Comparison of ENCODE assay signal across 25 cellular contexts in genomic region chr2:165647409-165647808, GRCh38.
"Had no signal": no experiment of that assay in that cellular context is flagged by ENCODE, and none has a peak within 500 bp of the region (broad histone marks: within the 10 kb centered on the region; RNA-seq: fewer than 3 reads in every experiment).

No MANE protein-coding gene starts in this region.

- H3K36me3 Mint-ChIP-seq: activated CD4-positive, alpha-beta memory T cell treated with anti-CD3 and anti-CD28 coated beads for 36 hours; activated naive CD4-positive, alpha-beta T cell treated with anti-CD3 and anti-CD28 coated beads, Interleukin-2, amount 50 U/mL, for 72 hours had no signal

- H3K9me3 Mint-ChIP-seq: activated B cell treated with CpG ODN at 0.5 μM for 24 hours; activated CD4-positive, alpha-beta memory T cell treated with anti-CD3 and anti-CD28 coated beads for 36 hours; activated CD4-positive, alpha-beta T cell treated with anti-CD3 and anti-CD28 coated beads, Interleukin-2, amount 10 ng/mL, durations not matched to agents 7 days and 5 days; activated naive CD4-positive, alpha-beta T cell treated with anti-CD3 and anti-CD28 coated beads, Interleukin-2, amount 50 U/mL, for 72 hours; activated naive CD8-positive, alpha-beta T cell treated with anti-CD3 and anti-CD28 coated beads, Interleukin-2, amount 50 U/mL, for 24 hours; activated T-cell treated with anti-CD3 and anti-CD28 coated beads, Interleukin-2, amount 50 U/mL, for 4 hours; central memory CD8-positive, alpha-beta T cell; T-helper 1 cell treated with Interleukin-12 subunit alpha and Interleukin-12 subunit beta and Interleukin-4 antibody, amounts not matched to agents 30 μg/mL and 1 μg/mL, for 36 hours had no signal

- H3K27ac Mint-ChIP-seq: activated B cell treated with CpG ODN at 0.5 μM for 24 hours; activated CD4-positive, alpha-beta memory T cell treated with anti-CD3 and anti-CD28 coated beads for 36 hours; activated CD4-positive, alpha-beta T cell treated with anti-CD3 and anti-CD28 coated beads, Interleukin-2, amount 10 ng/mL, durations not matched to agents 7 days and 5 days; activated naive CD4-positive, alpha-beta T cell treated with anti-CD3 and anti-CD28 coated beads, Interleukin-2, amount 50 U/mL, for 72 hours; activated naive CD8-positive, alpha-beta T cell treated with anti-CD3 and anti-CD28 coated beads, Interleukin-2, amount 50 U/mL, for 24 hours; T-helper 1 cell treated with Interleukin-12 subunit alpha and Interleukin-12 subunit beta and Interleukin-4 antibody, amounts not matched to agents 30 μg/mL and 1 μg/mL, for 36 hours had no signal

- ATAC-seq: activated naive CD4-positive, alpha-beta T cell treated with anti-CD3 and anti-CD28 coated beads, Interleukin-2, amount 50 U/mL, for 72 hours; activated naive CD8-positive, alpha-beta T cell treated with anti-CD3 and anti-CD28 coated beads, Interleukin-2, amount 50 U/mL, for 24 hours; activated T-cell treated with anti-CD3 and anti-CD28 coated beads, Interleukin-2, amount 50 U/mL, for 4 hours; body of pancreas had no signal

- DNase-seq: activated B cell treated with CpG ODN at 0.5 μM for 24 hours; activated CD4-positive, alpha-beta memory T cell treated with anti-CD3 and anti-CD28 coated beads for 36 hours; activated CD4-positive, alpha-beta T cell treated with anti-CD3 and anti-CD28 coated beads, Interleukin-2, amount 10 ng/mL, durations not matched to agents 7 days and 5 days; activated CD8-positive, alpha-beta memory T cell treated with anti-CD3 and anti-CD28 coated beads for 24 hours; activated effector memory CD4-positive, alpha-beta T cell treated with anti-CD3 and anti-CD28 coated beads, Interleukin-2, amount 50 U/mL, for 16 hours; activated naive CD4-positive, alpha-beta T cell treated with Interleukin-2 at 50 U/mL for 16 hours; activated naive CD8-positive, alpha-beta T cell treated with anti-CD3 and anti-CD28 coated beads, Interleukin-2, amount 50 U/mL, for 24 hours; activated T-cell treated with anti-CD3 and anti-CD28 coated beads, Interleukin-2, amount 50 U/mL, for 4 hours; amniotic stem cell; body of pancreas; KBM-7; NCI-H1048; NCI-H1417; NCI-H2029 treated with DMSO at 0.1 percent for 48 hours; NCI-H446; NCI-H526; Peyer's patch; Right ventricle myocardium superior had no signal

- H3K4me1 Mint-ChIP-seq: activated B cell treated with CpG ODN at 0.5 μM for 24 hours; activated CD4-positive, alpha-beta T cell treated with anti-CD3 and anti-CD28 coated beads, Interleukin-2, amount 10 ng/mL, durations not matched to agents 7 days and 5 days; activated naive CD8-positive, alpha-beta T cell treated with anti-CD3 and anti-CD28 coated beads, Interleukin-2, amount 50 U/mL, for 24 hours; central memory CD8-positive, alpha-beta T cell had no signal

- H3K27me3 Mint-ChIP-seq: activated naive CD8-positive, alpha-beta T cell treated with anti-CD3 and anti-CD28 coated beads, Interleukin-2, amount 50 U/mL, for 24 hours had no signal

- FAIRE-seq: TTC549 had no signal

- H3K9me3 ChIP-seq: ascending aorta, body of pancreas, Peyer's patch, SJSA1 had no signal

- H3K4me3 Mint-ChIP-seq: activated B cell treated with CpG ODN at 0.5 μM for 24 hours; activated CD4-positive, alpha-beta memory T cell treated with anti-CD3 and anti-CD28 coated beads for 36 hours; activated CD4-positive, alpha-beta T cell treated with anti-CD3 and anti-CD28 coated beads, Interleukin-2, amount 10 ng/mL, durations not matched to agents 7 days and 5 days; activated naive CD8-positive, alpha-beta T cell treated with anti-CD3 and anti-CD28 coated beads, Interleukin-2, amount 50 U/mL, for 24 hours; activated T-cell treated with anti-CD3 and anti-CD28 coated beads, Interleukin-2, amount 50 U/mL, for 4 hours; central memory CD8-positive, alpha-beta T cell; T-helper 1 cell treated with Interleukin-12 subunit alpha and Interleukin-12 subunit beta and Interleukin-4 antibody, amounts not matched to agents 30 μg/mL and 1 μg/mL, for 36 hours had no signal

- H3K27me3 ChIP-seq: ascending aorta, body of pancreas, Peyer's patch, SJSA1 had no signal

- H3K4me1 ChIP-seq: ascending aorta, body of pancreas, Peyer's patch, SJSA1 had no signal

- H3K36me3 ChIP-seq: ascending aorta, Peyer's patch, SJSA1 had no signal

- H3K27ac ChIP-seq: ascending aorta, body of pancreas, Peyer's patch, RWPE1, SJSA1 had no signal

- H3K4me3 ChIP-seq: ascending aorta, body of pancreas, Peyer's patch, SJSA1 had no signal
